Comparison of ENCODE assay signal across 9 cellular contexts in the genomic region with DNA sequence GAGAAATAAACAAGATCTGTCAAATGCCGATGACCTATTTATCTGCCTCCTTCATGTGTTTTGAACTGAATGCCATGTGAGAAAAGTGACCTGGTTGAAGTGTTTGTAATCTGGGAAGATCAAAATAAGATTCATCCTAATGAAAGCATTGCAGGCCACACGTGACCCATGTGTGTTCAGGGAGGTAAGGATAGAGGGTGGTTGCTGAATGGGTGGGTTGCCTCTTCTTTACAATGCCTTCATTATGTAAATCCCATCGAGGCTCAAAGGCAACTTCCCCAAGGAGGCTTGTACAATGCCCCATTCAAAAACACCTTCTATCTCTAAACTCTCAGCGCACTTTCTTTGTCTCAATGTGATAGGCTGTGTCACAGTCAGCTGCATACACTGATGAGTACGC.
"Had no signal": no experiment of that assay in that cellular context is flagged by ENCODE, and none has a peak within 500 bp of the region (broad histone marks: within the 10 kb centered on the region; RNA-seq: fewer than 3 reads in every experiment).

No MANE protein-coding gene starts in this region.

- H3K9ac ChIP-seq: KMS-11 had no signal

- H2AFZ ChIP-seq: GM23338 had no signal

- DNase-seq: H9, HFFc6, KBM-7 had no signal

- H3K27ac ChIP-seq: KMS-11 had no signal

- FAIRE-seq: H1, H54, HTR-8/SVneo had no signal

- ATAC-seq: GM23338, HCT116 had no signal

- H3K4me2 ChIP-seq: GM23338, KMS-11 had no signal

- H3K4me3 ChIP-seq: GM23338 had no signal
